Comparison of ENCODE assay signal across 20 cellular contexts in the genomic region with DNA sequence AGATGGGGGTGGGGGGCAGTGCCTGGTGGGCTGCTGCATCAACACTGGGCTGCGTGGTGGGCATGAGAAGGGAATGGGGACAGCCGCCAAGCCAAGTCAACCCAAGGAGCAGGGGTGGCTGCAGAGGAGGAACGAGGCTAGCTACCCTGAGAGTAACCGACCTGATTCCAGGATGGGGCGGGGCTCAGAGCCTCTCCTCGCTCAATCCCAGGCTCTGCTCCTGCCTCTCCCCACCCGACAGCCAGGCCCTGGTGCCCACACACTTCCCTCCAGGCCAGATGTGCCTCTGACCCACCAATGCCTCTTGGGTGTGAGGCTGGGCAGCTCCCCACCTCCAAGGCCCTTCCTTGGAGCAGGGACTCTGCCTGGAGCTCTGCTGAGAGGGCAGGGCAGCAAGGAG. TPM values are rescaled to one million over a fixed set of nuclear protein-coding genes. Genes with fewer than 3 reads are reported as not detected.
A peak's percentile ranks its signal among the peaks of the same experiment; 100 is the strongest.
DNase-seq lines count a peak whose midpoint lies in the region; ATAC-seq, FAIRE-seq and TF ChIP-seq lines count a peak whose summit lies in the region.
"Had no signal": no experiment of that assay in that cellular context is flagged by ENCODE, and none has a peak within 500 bp of the region (broad histone marks: within the 10 kb centered on the region; RNA-seq: fewer than 3 reads in every experiment).

No MANE protein-coding gene starts in this region.

- no peak for TF ChIP-seq POLR2A in H1 (IDR thresholded peaks at IDR 0.05; ENCODE audit: control extremely low read depth in 1 of 2, low read depth in 2 of 2, low read length in 2 of 2)

- H3K27ac ChIP-seq in H1 (ENCODE audit: low read depth, low read length) = no peak overlapping the region
- H3K27ac ChIP-seq in temporal lobe (ENCODE audit: low read depth, low read length) = peak overlapping the region; percentile 71

- no peak overlapping the region for H3K14ac ChIP-seq in H1 (ENCODE audit: insufficient read length)

- H2BK15ac ChIP-seq in H1 (ENCODE audit: low read length) = no peak overlapping the region

- H3K4me3 ChIP-seq in Loucy (ENCODE audit: low read length, poor library complexity, severe bottlenecking) = peak overlapping the region; percentile 71
- peak overlapping the region in 1 of 4 experiments; percentile 60; a peak in 1 of 8 replicates for H3K4me3 ChIP-seq in H1 (ENCODE audit: extremely low read depth in 1 of 4, insufficient read depth in 2 of 4, low read depth in 3 of 4, low read length in 4 of 4)

- WGBS in H1 (ENCODE audit: extremely low coverage in 1 of 2, insufficient coverage in 1 of 2, insufficient read length in 1 of 2, insufficient replicate concordance in 2 of 2, low coverage in 1 of 2, low lambda C conversion rate in 2 of 2, missing lambda C conversion rate in 1 of 2), 2 experiments = 72% methylated on average over 6 of the region's 7 CpGs; no CpG with 5 or more reads in 1 of the 2 experiments

- no peak overlapping the region for H4K5ac ChIP-seq in H1 (ENCODE audit: insufficient read length, low read depth, low read length)

- TF ChIP-seq EP300 in H1 (IDR thresholded peaks at IDR 0.05; ENCODE audit: borderline replicate concordance in 1 of 2, low read depth in 2 of 2, low read length in 2 of 2) = no peak

- H3K36me3 ChIP-seq in Loucy (ENCODE audit: insufficient read depth, low read length) (no peaks in the 10 kb centered on the region), H1 (ENCODE audit: control insufficient read depth in 2 of 4, insufficient read depth in 4 of 4, low read length in 3 of 4) (peaks cover 0 to 7% (median 0%) of the 10 kb centered on the region in 4 experiments; a peak in 1 of 8 replicates)

- H3K79me2 ChIP-seq in Loucy (ENCODE audit: insufficient read depth, low read length) = no peaks in the 10 kb centered on the region; the same call in 1 of the 2 replicates
- H3K79me2 ChIP-seq in H1 (ENCODE audit: control insufficient read depth in 1 of 2, insufficient read depth in 2 of 2, low read length in 2 of 2) = no peaks in the 10 kb centered on the region

- H3K23ac ChIP-seq in H1 (ENCODE audit: insufficient read length) = no peak overlapping the region

- in situ Hi-C loops in G401 (cut with HindIII; ENCODE audit: low sequenced_read_pairs) = no loop called here

- no peak for TF ChIP-seq CTCF in Loucy (conservative IDR thresholded peaks at IDR 0.05; ENCODE audit: low read length)
- no peak for TF ChIP-seq CTCF in H1 (IDR thresholded peaks at IDR 0.05; ENCODE audit: control extremely low read depth in 1 of 3, insufficient read depth in 1 of 3, low read depth in 1 of 3, low read length in 3 of 3)

- no peaks in the 10 kb centered on the region for H3K9me2 ChIP-seq in Loucy (replicated peaks; ENCODE audit: low read depth, low read length)

- H3K18ac ChIP-seq in H1 (ENCODE audit: extremely low read depth, low read length) = no peak overlapping the region

- H2BK12ac ChIP-seq in H1 (ENCODE audit: low read depth, low read length) = peak overlapping the region; percentile 27; the same call in 1 of the 2 replicates

- H2BK120ac ChIP-seq in H1 (replicated peaks; ENCODE audit: low read depth, low read length) = no peak overlapping the region

- no peak overlapping the region for H2BK5ac ChIP-seq in H1 (ENCODE audit: low read depth, low read length)

- POLR2A ChIA-PET in H1 (lab: Charles Lee; ENCODE audit: partially characterized antibody) = interaction anchor here (0.9 to 1.7 kb wide), 3 partner anchors 9 to 48 kb away, joined by 3 to 12 read pairs (median 4); no protein-coding TSS in a partner anchor

- CTCF ChIA-PET in H1 (lab: Charles Lee; ENCODE audit: partially characterized antibody) = interaction anchor here (0.8 to 4.5 kb wide), 10 partner anchors 12 to 425 kb away, joined by 3 to 22 read pairs (median 4); no protein-coding TSS in a partner anchor

- H2BK20ac ChIP-seq in H1 (ENCODE audit: low read length) = no peak overlapping the region

- no peak for ATAC-seq in GM21786 (IDR thresholded peaks at IDR 0.05; ENCODE audit: unreplicated experiment)

- H4K20me1 ChIP-seq in Loucy (ENCODE audit: insufficient read depth, low read length, poor library complexity, severe bottlenecking) (no peaks in the 10 kb centered on the region), H1 (replicated peaks in 1 of 2; ENCODE audit: control insufficient read depth in 1 of 2, insufficient read depth in 2 of 2, low read length in 2 of 2) (peaks cover 3 to 22% of the 10 kb centered on the region in 2 experiments)

- H3K27me3 ChIP-seq in Loucy (ENCODE audit: insufficient read depth, low read length, poor library complexity, severe bottlenecking) (peaks cover 11% of the 10 kb centered on the region), H1 (replicated peaks in 1 of 4; ENCODE audit: control insufficient read depth in 3 of 4, extremely low read depth in 1 of 4, insufficient read depth in 3 of 4, low read length in 3 of 4) (peaks cover 57 to 83% (median 73%) of the 10 kb centered on the region in 4 experiments)

- no peak overlapping the region for H3K56ac ChIP-seq in H1 (replicated peaks; ENCODE audit: insufficient read length, low read depth, low read length)

- DNase-seq in G401 (ENCODE audit: low spot score) (peak; percentile 69), H1 (ENCODE audit: low read depth in 1 of 2, low spot score in 2 of 2) (no peak), cerebellum (ENCODE audit: low spot score) (no peak), GOT3 (lab: John Stamatoyannopoulos, UW) (no peak)
- DNase-seq: AML-193; DMS79 treated with DMSO at 0.1 percent for 48 hours; HCEC 1CT; KBM-7; NCI-H1417; NCI-H187; NCI-H2107; NCI-H510A; NCI-H748 treated with DMSO at 0.1 percent for 48 hours; NK-92 treated with Interleukin-12 subunit alpha and Interleukin-12 subunit beta, amount 100 ng/mL, for 24 hours; Right ventricle myocardium superior had no signal

- H3K23me2 ChIP-seq in H1 (ENCODE audit: low read depth, low read length) = peaks cover 12% of the 10 kb centered on the region; the same call in 1 of the 2 replicates

- no peak for TF ChIP-seq RAD21 in H1 (IDR thresholded peaks at IDR 0.05 in 1 of 2, conservative IDR thresholded peaks at IDR 0.05 in 1 of 2; ENCODE audit: low read depth in 2 of 2, low read length in 2 of 2)

- H2AFZ ChIP-seq in Loucy (ENCODE audit: low read length) (no peak overlapping the region), H1 (ENCODE audit: low read length) (no peak overlapping the region)

- no peak overlapping the region for H4K91ac ChIP-seq in H1 (replicated peaks; ENCODE audit: insufficient read length, low read length)

- no peak overlapping the region for H3K9ac ChIP-seq in Loucy (ENCODE audit: low read depth, low read length, poor library complexity, severe bottlenecking)
- H3K9ac ChIP-seq in H1 (replicated peaks in 1 of 4; ENCODE audit: extremely low read depth in 1 of 4, low read depth in 3 of 4, low read length in 3 of 4) = no peak overlapping the region

- H4K8ac ChIP-seq in H1 (ENCODE audit: extremely low read depth, insufficient read depth, low read length) = no peak overlapping the region

- no peak for FAIRE-seq in H1 (lab: Jason Lieb, UNC)
- FAIRE-seq: RCC 7860 had no signal

- H3K9me3 ChIP-seq in Loucy (ENCODE audit: insufficient read depth, low read depth, low read length) (no peaks in the 10 kb centered on the region), H1 (ENCODE audit: insufficient read depth in 2 of 2, low read depth in 1 of 2, low read length in 1 of 2) (no peaks in the 10 kb centered on the region)

- no peaks in the 10 kb centered on the region for H3K79me1 ChIP-seq in H1 (ENCODE audit: low read depth, low read length)

- peak overlapping the region; percentile 77 for H3K4me2 ChIP-seq in Loucy (ENCODE audit: low read depth, low read length, poor library complexity, severe bottlenecking)
- no peak overlapping the region; a peak in 1 of 4 replicates for H3K4me2 ChIP-seq in H1 (ENCODE audit: insufficient read depth in 1 of 2, low read depth in 2 of 2, low read length in 2 of 2)

- no peak overlapping the region for H3K4ac ChIP-seq in H1 (replicated peaks; ENCODE audit: insufficient read length, low read depth, low read length)

- H3K4me1 ChIP-seq in Loucy (ENCODE audit: insufficient read depth, low read length, poor library complexity, severe bottlenecking) (peaks cover 18% of the 10 kb centered on the region), H1 (replicated peaks in 1 of 4; ENCODE audit: control insufficient read depth in 3 of 4, insufficient read depth in 4 of 4, low read length in 3 of 4) (peaks cover 0 to 20% (median 9%) of the 10 kb centered on the region in 4 experiments; a peak in 5 of 7 replicates)

- no peaks in the 10 kb centered on the region for H3F3A ChIP-seq in Loucy (ENCODE audit: low read depth)

- no peak overlapping the region for H2AK5ac ChIP-seq in H1 (ENCODE audit: low read depth, low read length)

TF ChIP-seq in H1, 55 proteins besides CTCF, POLR2A, EP300 and RAD21 (continues in another document):
- TF ChIP-seq TAF7 (optimal IDR thresholded peaks at IDR 0.05; ENCODE audit: borderline replicate concordance, low read depth, low read length) (no peak), SAP30 (IDR thresholded peaks at IDR 0.05; ENCODE audit: insufficient read depth, insufficient replicate concordance, low read length) (no peak), JUND (IDR thresholded peaks at IDR 0.05; ENCODE audit: low read length) (no peak), JUN (IDR thresholded peaks at IDR 0.05; ENCODE audit: low read depth, low read length) (no peak)

RNA-seq across cellular contexts. Expression of gene NPTX1, which starts 2.7 kb away (rescaled TPM):
- 0.07 and 0.12 TPM in 2 replicates for total RNA-seq in G401 (2014; rRNA removed; shearing (Covaris generic))
- 12.0 and 14.8 TPM in 2 replicates for total RNA-seq in H1 (2021; fragmentation: NEBNext Ultra II Directional; extraction: Animal tissue kit (Norgen Biotek cat#: 25700))
- polyA plus RNA-seq in H1 (2011; rRNA removed) = 17.9 and 35.0 TPM in 2 replicates
- 23.1 TPM for polyA plus RNA-seq in H1 (2011; cell fraction: cytosol; rRNA removed)
- polyA plus RNA-seq in H1 (2011; cell fraction: nucleus; rRNA removed) = 54.8 TPM
- 10.6 to 21.0 TPM (median 15.1 TPM) in 4 replicates for polyA plus RNA-seq in H1 (2012, experiment 1 of 2)
- 7.3 TPM for polyA plus RNA-seq in H1 (2012, experiment 2 of 2)
- polyA plus RNA-seq in H1 (2013, experiment 1 of 2) = 3.9 TPM
- polyA plus RNA-seq in H1 (2013, experiment 2 of 2) = 3.1 TPM
- polyA minus RNA-seq in H1 (2011; rRNA and poly(A)+ RNA removed) = 12.1 and 20.6 TPM in 2 replicates
- 21.1 TPM for polyA minus RNA-seq in H1 (2011; cell fraction: cytosol; rRNA and poly(A)+ RNA removed)
- 22.5 TPM for polyA minus RNA-seq in H1 (2011; cell fraction: nucleus; rRNA and poly(A)+ RNA removed)
- total RNA-seq in temporal lobe (6.6 TPM), cerebellum (17.9 TPM)
- total RNA-seq: Right ventricle myocardium superior had no signal
- polyA plus RNA-seq: CD14-positive monocyte had no signal

RNA-seq across cellular contexts. Expression of gene ENDOV, which starts 58.7 kb away (rescaled TPM):
- 28.1 and 30.7 TPM in 2 replicates for total RNA-seq in G401 (2014; rRNA removed; shearing (Covaris generic))
- 10.5 and 10.6 TPM in 2 replicates for total RNA-seq in H1 (2021; fragmentation: NEBNext Ultra II Directional; extraction: Animal tissue kit (Norgen Biotek cat#: 25700))
- polyA plus RNA-seq in H1 (2011; rRNA removed) = 13.3 and 19.4 TPM in 2 replicates
- polyA plus RNA-seq in H1 (2011; cell fraction: cytosol; rRNA removed) = 17.2 TPM
- polyA plus RNA-seq in H1 (2011; cell fraction: nucleus; rRNA removed) = 39.0 TPM
- polyA plus RNA-seq in H1 (2012, experiment 1 of 2) = 12.9 to 17.5 TPM (median 15.4 TPM) in 4 replicates
- polyA plus RNA-seq in H1 (2012, experiment 2 of 2) = 12.5 TPM
- polyA plus RNA-seq in H1 (2013, experiment 1 of 2) = 10.3 TPM
- polyA plus RNA-seq in H1 (2013, experiment 2 of 2) = 8.8 TPM
- polyA minus RNA-seq in H1 (2011; rRNA and poly(A)+ RNA removed) = 9.3 and 10.1 TPM in 2 replicates
- polyA minus RNA-seq in H1 (2011; cell fraction: cytosol; rRNA and poly(A)+ RNA removed) = 9.8 TPM
- 13.9 TPM for polyA minus RNA-seq in H1 (2011; cell fraction: nucleus; rRNA and poly(A)+ RNA removed)
- total RNA-seq in temporal lobe = 12.3 TPM
- 23.6 TPM for total RNA-seq in cerebellum
